ENCODE assay signal across 1 cellular context in genomic region chr15:40334941-40335795, GRCh38.
TF ChIP-seq lines count a peak whose summit lies in the region.

No MANE protein-coding gene starts in this region.

TF ChIP-seq in endothelial cell of umbilical vein, 7 proteins besides CTCF, POLR2A, EP300 and RAD21:
- TF ChIP-seq GATA2 (IDR thresholded peaks at IDR 0.05; ENCODE audit: insufficient read depth, insufficient read length, low read depth, low read length): no peak
- no peak for TF ChIP-seq EZH2 (IDR thresholded peaks at IDR 0.05; ENCODE audit: borderline replicate concordance, low read depth, low read length, severe bottlenecking)
- TF ChIP-seq, protein P1, sequence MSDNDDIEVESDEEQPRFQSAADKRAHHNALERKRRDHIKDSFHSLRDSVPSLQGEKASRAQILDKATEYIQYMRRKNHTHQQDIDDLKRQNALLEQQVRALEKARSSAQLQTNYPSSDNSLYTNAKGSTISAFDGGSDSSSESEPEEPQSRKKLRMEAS (IDR thresholded peaks at IDR 0.05; ENCODE audit: insufficient read depth, insufficient read length): no peak
- no peak for TF ChIP-seq JUN (IDR thresholded peaks at IDR 0.05; ENCODE audit: borderline replicate concordance, insufficient read depth, insufficient read length, low read depth)
- no peak for TF ChIP-seq POLR2AphosphoS5 (IDR thresholded peaks at IDR 0.05; ENCODE audit: insufficient read depth, low read depth, low read length)
- TF ChIP-seq MYC (IDR thresholded peaks at IDR 0.05; ENCODE audit: low read depth, low read length): no peak
- no peak for TF ChIP-seq FOS (IDR thresholded peaks at IDR 0.05; ENCODE audit: borderline replicate concordance, insufficient read depth, low read length)
